Comparison of ENCODE assay signal across 8 cellular contexts in the genomic region with DNA sequence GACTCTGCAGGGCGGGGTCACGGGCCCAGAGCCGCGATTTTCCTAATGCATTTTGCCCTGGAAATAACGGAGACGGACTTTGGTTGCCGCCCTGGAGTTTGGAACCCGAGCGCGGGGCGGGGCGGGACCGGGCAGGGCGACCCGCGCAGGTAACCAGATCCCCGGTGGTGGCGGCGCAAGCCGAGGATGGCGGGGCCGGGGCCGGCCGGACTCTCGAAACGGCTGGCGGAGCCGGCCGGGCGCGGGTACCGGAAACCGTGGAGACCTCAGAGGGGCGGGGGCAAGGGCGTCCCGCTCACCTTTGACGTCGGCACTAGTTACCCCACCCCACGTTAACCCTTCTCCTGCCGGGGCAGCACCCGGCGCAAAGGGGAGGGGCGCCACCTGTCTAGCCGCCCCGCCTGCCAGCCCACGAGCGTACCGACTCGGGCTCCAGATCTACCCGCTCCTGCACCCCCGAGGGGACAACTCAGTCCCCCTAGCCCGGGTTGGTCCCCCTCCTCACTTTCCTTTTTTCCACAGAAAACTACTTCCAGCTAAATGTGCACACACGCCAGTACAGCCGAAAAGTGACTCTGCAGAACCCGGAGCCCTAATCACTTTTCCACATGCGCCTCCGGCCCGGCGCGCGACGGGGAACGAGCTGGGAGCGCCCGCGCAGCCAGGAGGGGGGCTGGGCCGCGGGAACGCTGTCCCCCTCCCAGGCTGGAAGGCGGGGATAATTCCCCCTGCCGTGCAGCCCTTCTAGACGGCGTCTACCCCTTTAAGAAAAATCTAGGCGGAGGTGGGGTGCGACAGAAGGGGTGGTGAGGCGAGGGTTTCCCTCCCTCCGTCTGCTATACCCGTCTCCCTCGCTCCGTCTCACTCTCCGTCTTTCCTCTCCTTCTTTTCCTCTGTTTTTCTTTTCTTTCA. TPM values are rescaled to one million over a fixed set of nuclear protein-coding genes. Genes with fewer than 3 reads are reported as not detected.
DNase-seq lines count a peak whose midpoint lies in the region; ATAC-seq and TF ChIP-seq lines count a peak whose summit lies in the region.

No MANE protein-coding gene starts in this region.

- H3K36me3 ChIP-seq in ascending aorta (no peaks in the 10 kb centered on the region), iPS-20b (ENCODE audit: insufficient read depth, low read depth, low read length) (no peaks in the 10 kb centered on the region)

- no peak overlapping the region for H3K9ac ChIP-seq in iPS-20b (ENCODE audit: low read depth, low read length)

- no peak for TF ChIP-seq CTCF in ascending aorta (IDR thresholded peaks at IDR 0.05)

- DNase-seq in DMS 273 treated with DMSO at 0.1 percent for 48 hours (lab: John Stamatoyannopoulos, UW), result peak; percentile 16
- DNase-seq in NCI-H1105 treated with DMSO at 0.1 percent for 48 hours (lab: John Stamatoyannopoulos, UW), result peak; percentile 72
- peak in 1 of 2 donors; percentile 69 for DNase-seq in ascending aorta (ENCODE audit: low spot score in 2 of 2)
- DNase-seq in SKM-1 (lab: John Stamatoyannopoulos, UW; ENCODE audit: unreplicated experiment), result no peak

- H3K9me3 ChIP-seq in ascending aorta (no peaks in the 10 kb centered on the region), iPS-20b (ENCODE audit: insufficient read depth, low read depth, low read length) (peaks cover 6% of the 10 kb centered on the region; the same call in 1 of the 2 replicates)

- intact Hi-C loops in ascending aorta (cut with DNase I), result loop anchor here (2.0 to 10.0 kb wide), 8 partner anchors 263 to 1843 kb away; a partner anchor contains a TSS

- H3K4me1 ChIP-seq in ascending aorta (peaks cover 19 to 55% of the 10 kb centered on the region in 2 donors), iPS-20b (ENCODE audit: insufficient read depth, low read length) (peaks cover 13% of the 10 kb centered on the region; the same call in 1 of the 2 replicates)

- H3K27ac ChIP-seq in ascending aorta, result peak overlapping the region; percentile 85 to 87
- no peak overlapping the region for H3K27ac ChIP-seq in iPS-20b (ENCODE audit: low read length)
- peak overlapping the region in 16 of 21 experiments; percentile 26 to 82 (median 64) for H3K27ac ChIP-seq in skin epidermis

- H3K4me3 ChIP-seq in ascending aorta, result peak overlapping the region; percentile 52 to 72
- H3K4me3 ChIP-seq in iPS-20b (ENCODE audit: low read length), result peak overlapping the region; percentile 73
- H3K4me3 ChIP-seq in skin epidermis, result peak overlapping the region; percentile 33 to 46 (median 43)

- ATAC-seq in GM18870 (IDR thresholded peaks at IDR 0.05; ENCODE audit: unreplicated experiment), result no peak
- no peak for ATAC-seq in GM19455 (IDR thresholded peaks at IDR 0.05; ENCODE audit: unreplicated experiment)

- H3K27me3 ChIP-seq in ascending aorta (no peaks in the 10 kb centered on the region), iPS-20b (ENCODE audit: insufficient read depth, low read length) (peaks cover 99% of the 10 kb centered on the region)

RNA-seq across cellular contexts. Expression of a gene that starts 2.7 kb away (rescaled TPM):
- 18.6 TPM for total RNA-seq in ascending aorta
